Comparison of ENCODE assay signal across 18 cellular contexts in the genomic region with DNA sequence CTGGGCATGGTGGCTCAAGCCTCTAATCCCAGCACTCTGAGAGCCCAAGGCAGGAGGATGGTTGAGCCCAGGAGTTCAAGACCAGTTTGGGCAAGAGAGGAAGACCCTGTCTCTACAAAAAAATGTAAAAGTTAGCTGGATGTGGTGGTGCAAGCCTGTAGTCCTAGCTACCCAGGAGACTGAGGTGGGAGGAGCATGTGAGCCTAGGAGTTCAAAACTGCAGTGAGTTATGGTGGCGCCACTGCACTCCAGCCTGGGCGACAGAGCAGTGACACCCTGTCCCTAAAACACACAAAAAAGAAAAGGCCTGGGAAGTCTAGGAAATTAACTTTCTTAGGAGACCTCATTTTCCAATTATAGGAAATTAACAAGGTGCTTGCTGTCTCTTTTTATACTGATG.
"Had no signal": no experiment of that assay in that cellular context is flagged by ENCODE, and none has a peak within 500 bp of the region (broad histone marks: within the 10 kb centered on the region; RNA-seq: fewer than 3 reads in every experiment).

No MANE protein-coding gene starts in this region.

- H3K4me3 ChIP-seq: sigmoid colon, smooth muscle cell, thoracic aorta, vagina had no signal

- H3K36me3 ChIP-seq: sigmoid colon, thoracic aorta, vagina had no signal

- DNase-seq: activated CD4-positive, alpha-beta memory T cell treated with anti-CD3 and anti-CD28 coated beads, Interleukin-2, amount 10 ng/mL, durations not matched to agents 7 days and 5 days; activated CD4-positive, alpha-beta T cell treated with anti-CD3 and anti-CD28 coated beads, Interleukin-2, amount 10 ng/mL, durations not matched to agents 24 days and 14 days; activated naive CD4-positive, alpha-beta T cell treated with Interleukin-2 at 50 U/mL for 16 hours; activated naive CD8-positive, alpha-beta T cell treated with anti-CD3 and anti-CD28 coated beads, Interleukin-2, amount 10 ng/mL, durations not matched to agents 7 days and 5 days; amniotic stem cell; effector memory CD4-positive, alpha-beta T cell; foreskin melanocyte; hippocampal formation; occipital lobe; sigmoid colon; stimulated activated CD4-positive, alpha-beta T cell treated with anti-CD3 and anti-CD28 coated beads, Interleukin-2, amount 100 ng/mL, for 48 hours; stimulated activated naive CD4-positive, alpha-beta T cell treated with Interleukin-2 at 50 U/mL for 16 hours had no signal

- H3K4me1 ChIP-seq: sigmoid colon, vagina had no signal

- H3K27me3 Mint-ChIP-seq: activated CD4-positive, alpha-beta memory T cell treated with anti-CD3 and anti-CD28 coated beads, Interleukin-2, amount 10 ng/mL, durations not matched to agents 7 days and 5 days; activated CD4-positive, alpha-beta T cell treated with anti-CD3 and anti-CD28 coated beads, Interleukin-2, amount 10 ng/mL, durations not matched to agents 24 days and 14 days; activated naive CD8-positive, alpha-beta T cell treated with anti-CD3 and anti-CD28 coated beads, Interleukin-2, amount 10 ng/mL, durations not matched to agents 7 days and 5 days had no signal

- ATAC-seq: esophagus mucosa had no signal

- H3K4me3 Mint-ChIP-seq: activated CD4-positive, alpha-beta memory T cell treated with anti-CD3 and anti-CD28 coated beads, Interleukin-2, amount 10 ng/mL, durations not matched to agents 7 days and 5 days; activated CD4-positive, alpha-beta T cell treated with anti-CD3 and anti-CD28 coated beads, Interleukin-2, amount 10 ng/mL, durations not matched to agents 24 days and 14 days; activated naive CD8-positive, alpha-beta T cell treated with anti-CD3 and anti-CD28 coated beads, Interleukin-2, amount 10 ng/mL, durations not matched to agents 7 days and 5 days; dendritic cell treated with granulocyte-macrophage colony-stimulating factor and Interleukin-4, amounts not matched to agents 40 ng/mL and 50 ng/mL, for 4 days; type B pancreatic cell had no signal

- H3K27ac Mint-ChIP-seq: activated CD4-positive, alpha-beta T cell treated with anti-CD3 and anti-CD28 coated beads, Interleukin-2, amount 10 ng/mL, durations not matched to agents 24 days and 14 days; activated naive CD8-positive, alpha-beta T cell treated with anti-CD3 and anti-CD28 coated beads, Interleukin-2, amount 10 ng/mL, durations not matched to agents 7 days and 5 days; dendritic cell treated with granulocyte-macrophage colony-stimulating factor and Interleukin-4, amounts not matched to agents 40 ng/mL and 50 ng/mL, for 4 days; type B pancreatic cell had no signal

- H3K4me2 ChIP-seq: smooth muscle cell had no signal

- H3K27ac ChIP-seq: sigmoid colon, thoracic aorta, vagina had no signal

- H3K27me3 ChIP-seq: sigmoid colon, vagina had no signal

- H3K9me3 Mint-ChIP-seq: activated CD4-positive, alpha-beta memory T cell treated with anti-CD3 and anti-CD28 coated beads, Interleukin-2, amount 10 ng/mL, durations not matched to agents 7 days and 5 days; activated CD4-positive, alpha-beta T cell treated with anti-CD3 and anti-CD28 coated beads, Interleukin-2, amount 10 ng/mL, durations not matched to agents 24 days and 14 days; activated naive CD8-positive, alpha-beta T cell treated with anti-CD3 and anti-CD28 coated beads, Interleukin-2, amount 10 ng/mL, durations not matched to agents 7 days and 5 days; dendritic cell treated with granulocyte-macrophage colony-stimulating factor and Interleukin-4, amounts not matched to agents 40 ng/mL and 50 ng/mL, for 4 days; type B pancreatic cell had no signal

- H3K36me3 Mint-ChIP-seq: activated naive CD8-positive, alpha-beta T cell treated with anti-CD3 and anti-CD28 coated beads, Interleukin-2, amount 10 ng/mL, durations not matched to agents 7 days and 5 days; type B pancreatic cell had no signal
